ENCODE assay signal across 20 cellular contexts in the genomic region with DNA sequence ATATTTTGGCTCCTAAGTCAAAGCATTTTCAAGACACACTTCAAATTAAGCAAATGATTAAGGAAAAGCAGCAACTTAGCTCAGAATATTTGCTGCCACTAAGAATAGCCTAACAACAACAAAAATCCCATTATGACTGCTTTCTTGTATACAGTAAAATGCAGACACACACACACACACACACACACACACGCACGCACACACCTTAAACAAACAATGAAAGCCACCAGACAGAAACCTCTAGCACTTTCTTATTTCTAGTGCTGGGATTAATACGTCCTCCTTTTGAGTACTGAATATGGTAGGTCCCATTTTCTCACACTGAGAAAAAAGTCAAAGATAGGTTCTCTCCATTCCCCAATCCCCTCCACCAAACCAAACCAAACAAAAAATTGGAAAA. TPM values are rescaled to one million over a fixed set of nuclear protein-coding genes. Genes with fewer than 3 reads are reported as not detected.
A peak's percentile ranks its signal among the peaks of the same experiment; 100 is the strongest.
DNase-seq lines count a peak whose midpoint lies in the region; ATAC-seq, FAIRE-seq and TF ChIP-seq lines count a peak whose summit lies in the region.
"Had no signal": no experiment of that assay in that cellular context is flagged by ENCODE, and none has a peak within 500 bp of the region (broad histone marks: within the 10 kb centered on the region; RNA-seq: fewer than 3 reads in every experiment).

No MANE protein-coding gene starts in this region.

- H2BK20ac ChIP-seq in H9 (ENCODE audit: low read depth, low read length, poor library complexity, severe bottlenecking): no peak overlapping the region

- peaks cover 11% of the 10 kb centered on the region; the same call in 1 of the 2 replicates for H3K4me1 ChIP-seq in H9 (ENCODE audit: insufficient read depth, low read length)
- H3K4me1 ChIP-seq in GM12878 (ENCODE audit: control insufficient read depth, insufficient read depth, low read length): no peaks in the 10 kb centered on the region
- H3K4me1 ChIP-seq in neural progenitor cell: peaks cover 95% of the 10 kb centered on the region
- H3K4me1 ChIP-seq in endodermal cell (ENCODE audit: control insufficient read depth, insufficient read depth, low read length): no peaks in the 10 kb centered on the region
- H3K4me1 ChIP-seq: BE2C had no signal

- RAD21 ChIA-PET in GM12878 (lab: Charles Lee; ENCODE audit: unreplicated experiment): interaction anchor here (0.6 kb wide), 1 partner anchor 341 kb away, joined by 3 read pairs; no protein-coding TSS in a partner anchor

- no peak overlapping the region for H3K23ac ChIP-seq in H9 (ENCODE audit: insufficient read length, low read depth, low read length)

- H3K9ac ChIP-seq in H9 (ENCODE audit: extremely low read depth, insufficient read length, low read length) (no peak overlapping the region), GM12878 (ENCODE audit: control insufficient read depth, insufficient read depth, low read length) (no peak overlapping the region), neural progenitor cell (no peak overlapping the region), endodermal cell (ENCODE audit: extremely low read depth, low read length, poor library complexity, severe bottlenecking) (no peak overlapping the region)
- H3K9ac ChIP-seq: KMS-11 had no signal

- H4K5ac ChIP-seq in H9 (ENCODE audit: insufficient read length, low read depth, low read length): no peak overlapping the region

- H3K79me1 ChIP-seq in H9 (ENCODE audit: insufficient read depth, low read depth, low read length, poor library complexity, severe bottlenecking): no peaks in the 10 kb centered on the region

- H2AK5ac ChIP-seq in H9 (ENCODE audit: insufficient read length, low read length): no peak overlapping the region

- H3F3A ChIP-seq in neural progenitor cell (ENCODE audit: low read depth): peaks cover 74% of the 10 kb centered on the region

- H2BK12ac ChIP-seq in H9 (ENCODE audit: insufficient read length, low read depth, low read length): no peak overlapping the region

- H3K4me3 ChIP-seq in GM12878 (no peak overlapping the region), neural progenitor cell (peak overlapping the region; percentile 38), endodermal cell (ENCODE audit: low read length) (no peak overlapping the region)

- POLR2A ChIA-PET in GM12878 (lab: Charles Lee): no interaction called here

- no CpG with 5 or more reads among the region's 3 CpGs for WGBS in H9 (ENCODE audit: extremely low coverage, insufficient read length, low lambda C conversion rate)
- WGBS in GM12878 (ENCODE audit: insufficient coverage, insufficient replicate concordance, low lambda C conversion rate, missing lambda C conversion rate): 12% methylated on average over 3 of the region's 3 CpGs
- 54% methylated on average over 2 of the region's 3 CpGs; no CpG with 5 or more reads in 1 of the 2 experiments for whole genome bisulfite sequencing in endodermal cell (ENCODE audit: insufficient coverage in 1 of 2, insufficient read length in 1 of 2), 2 experiments

- peak overlapping the region in 1 of 2 experiments; percentile 1; a peak in 1 of 5 replicates for H3K4me3 Mint-ChIP-seq in H9
- H3K4me3 Mint-ChIP-seq in neural progenitor cell: no peak overlapping the region
- no peak overlapping the region for H3K4me3 Mint-ChIP-seq in endodermal cell
- H3K4me3 Mint-ChIP-seq: CD4-positive, CD25-positive, alpha-beta regulatory T cell; CD8-positive, alpha-beta memory T cell had no signal

- no peak for TF ChIP-seq CTCF in H9 (conservative IDR thresholded peaks at IDR 0.05)
- no peak for TF ChIP-seq CTCF in GM12878 (IDR thresholded peaks at IDR 0.05 in 2 of 3, conservative IDR thresholded peaks at IDR 0.05 in 1 of 3; ENCODE audit: control insufficient read depth in 2 of 3, extremely low read depth in 1 of 3, insufficient read depth in 1 of 3, low read depth in 3 of 3, low read length in 3 of 3)
- TF ChIP-seq CTCF in neural progenitor cell (IDR thresholded peaks at IDR 0.05): no peak
- no peak for TF ChIP-seq CTCF in endodermal cell (conservative IDR thresholded peaks at IDR 0.05)

- TF ChIP-seq POLR2A in GM12878 (IDR thresholded peaks at IDR 0.05; ENCODE audit: low read depth, low read length): no peak

- H3K4me1 Mint-ChIP-seq in H9 (peaks cover 56 to 58% of the 10 kb centered on the region in 2 experiments), neural progenitor cell (peaks cover 43% of the 10 kb centered on the region), endodermal cell (peaks cover 19% of the 10 kb centered on the region)
- H3K4me1 Mint-ChIP-seq: CD4-positive, CD25-positive, alpha-beta regulatory T cell; CD8-positive, alpha-beta memory T cell had no signal

- H3K9me3 ChIP-seq in H9 (ENCODE audit: control insufficient read depth, low read depth, low read length): no peaks in the 10 kb centered on the region
- H3K9me3 ChIP-seq in GM12878 (replicated peaks; ENCODE audit: control insufficient read depth, insufficient read depth, low read length): no peaks in the 10 kb centered on the region
- no peaks in the 10 kb centered on the region for H3K9me3 ChIP-seq in neural progenitor cell (ENCODE audit: low read depth)
- no peaks in the 10 kb centered on the region for H3K9me3 ChIP-seq in endodermal cell (ENCODE audit: control insufficient read depth, low read length)
- H3K9me3 ChIP-seq: BE2C had no signal

- H3K27ac ChIP-seq in H9 (ENCODE audit: insufficient read length, low read depth, low read length) (no peak overlapping the region), GM12878 (ENCODE audit: control insufficient read depth, insufficient read depth) (no peak overlapping the region), neural progenitor cell (peak overlapping the region; percentile 97), endodermal cell (ENCODE audit: low read depth, low read length) (no peak overlapping the region)
- H3K27ac ChIP-seq: KMS-11 had no signal

- no peaks in the 10 kb centered on the region for H3K9me3 Mint-ChIP-seq in H9
- H3K9me3 Mint-ChIP-seq in neural progenitor cell: no peaks in the 10 kb centered on the region
- H3K9me3 Mint-ChIP-seq in endodermal cell: no peaks in the 10 kb centered on the region

- CTCF ChIA-PET in GM12878 (lab: Yijun Ruan, JAX): no interaction called here

- no peaks in the 10 kb centered on the region for H3K36me3 Mint-ChIP-seq in H9 (ENCODE audit: insufficient read depth in 1 of 3, low read depth in 3 of 3)
- peaks cover 3% of the 10 kb centered on the region for H3K36me3 Mint-ChIP-seq in neural progenitor cell
- H3K36me3 Mint-ChIP-seq in endodermal cell (ENCODE audit: low read depth): no peaks in the 10 kb centered on the region
- H3K36me3 Mint-ChIP-seq: CD4-positive, CD25-positive, alpha-beta regulatory T cell; CD8-positive, alpha-beta memory T cell had no signal

- H3K27ac Mint-ChIP-seq in H9: peak overlapping the region; percentile 18 to 97 (median 94); a peak in 5 of 7 replicates
- H3K27ac Mint-ChIP-seq in neural progenitor cell: no peak overlapping the region
- H3K27ac Mint-ChIP-seq in endodermal cell: no peak overlapping the region
- H3K27ac Mint-ChIP-seq: CD4-positive, CD25-positive, alpha-beta regulatory T cell; CD8-positive, alpha-beta memory T cell had no signal

- no peaks in the 10 kb centered on the region for H3K23me2 ChIP-seq in H9 (ENCODE audit: insufficient read length, low read depth, low read length, poor library complexity, severe bottlenecking)

- H4K20me1 ChIP-seq in H9 (ENCODE audit: control insufficient read depth, insufficient read depth, insufficient read length): no peaks in the 10 kb centered on the region
- H4K20me1 ChIP-seq in GM12878 (ENCODE audit: control insufficient read depth, insufficient read depth): no peaks in the 10 kb centered on the region
- H4K20me1 ChIP-seq in neural progenitor cell (ENCODE audit: low read depth): no peaks in the 10 kb centered on the region

- H3K27me3 Mint-ChIP-seq in H9 (ENCODE audit: low read depth): no peaks in the 10 kb centered on the region
- H3K27me3 Mint-ChIP-seq in neural progenitor cell (ENCODE audit: insufficient read depth, low read depth): peaks cover 7% of the 10 kb centered on the region
- H3K27me3 Mint-ChIP-seq in endodermal cell (ENCODE audit: insufficient read depth): no peaks in the 10 kb centered on the region
- H3K27me3 Mint-ChIP-seq: CD4-positive, CD25-positive, alpha-beta regulatory T cell; CD8-positive, alpha-beta memory T cell had no signal

- no peak overlapping the region for H2BK15ac ChIP-seq in H9 (ENCODE audit: low read depth, low read length)

- TF ChIP-seq RAD21 in GM12878 (IDR thresholded peaks at IDR 0.05; ENCODE audit: insufficient read depth, low read depth, low read length): no peak

- in situ Hi-C loops in GM12878 (cut with MboI): no loop called here

- no peak overlapping the region for H3K4me2 ChIP-seq in H9 (ENCODE audit: insufficient read depth, insufficient read length, low read length)
- H3K4me2 ChIP-seq in GM12878 (ENCODE audit: control insufficient read depth, insufficient read depth): no peak overlapping the region
- H3K4me2 ChIP-seq in neural progenitor cell: peak overlapping the region; percentile 80
- H3K4me2 ChIP-seq: KMS-11 had no signal

- H3K14ac ChIP-seq in H9 (ENCODE audit: insufficient read depth, low read length): no peak overlapping the region

- peak; percentile 61 for ATAC-seq in GM12878
- ATAC-seq: HCT116 had no signal

- H3T11ph ChIP-seq in H9 (ENCODE audit: low read length): no peak overlapping the region

- H3K56ac ChIP-seq in H9 (ENCODE audit: insufficient read length, low read depth, low read length): no peak overlapping the region

- no peak overlapping the region for H3K4ac ChIP-seq in H9 (ENCODE audit: low read depth, low read length)

- DNase-seq in H9 (no peak), HT-29 (ENCODE audit: low spot score) (peak; percentile 21), GM12878 (ENCODE audit: low read depth, low spot score) (no peak), neural progenitor cell (ENCODE audit: low spot score) (peak; percentile 38), dedifferentiated amniotic fluid mesenchymal stem cell (ENCODE audit: extremely low spot score) (no peak), NOMO-1 (lab: John Stamatoyannopoulos, UW; ENCODE audit: unreplicated experiment in 2 of 2) (no peak), endodermal cell (no peak)
- DNase-seq: ACHN; BE2C; C1 segment of cervical spinal cord; CD4-positive, CD25-positive, alpha-beta regulatory T cell; CD8-positive, alpha-beta memory T cell; COR-L47; DMS 273 treated with DMSO at 0.1 percent for 48 hours; DMS79; GDM1 had no signal

- no peak overlapping the region for H2BK120ac ChIP-seq in H9 (ENCODE audit: low read depth, low read length, poor library complexity, severe bottlenecking)

- BruUV-seq in GM12878 (replicated peaks; lab: Mats Ljungman, UMichigan): no TSS peak

- H3K27me3 ChIP-seq in H9 (ENCODE audit: insufficient read depth, low read length) (no peaks in the 10 kb centered on the region), GM12878 (replicated peaks in 1 of 2; ENCODE audit: control insufficient read depth in 2 of 2, insufficient read depth in 2 of 2, low read length in 1 of 2) (peaks cover 0 to 2% of the 10 kb centered on the region in 2 experiments; a peak in 2 of 4 replicates), neural progenitor cell (no peaks in the 10 kb centered on the region), endodermal cell (ENCODE audit: control insufficient read depth, insufficient read depth, low read length, poor library complexity, severe bottlenecking) (no peaks in the 10 kb centered on the region)

- H3K18ac ChIP-seq in H9 (ENCODE audit: insufficient read length, low read depth, low read length): no peak overlapping the region

- H3K79me2 ChIP-seq in H9 (ENCODE audit: insufficient read depth, low read length): no peaks in the 10 kb centered on the region
- no peaks in the 10 kb centered on the region for H3K79me2 ChIP-seq in GM12878 (ENCODE audit: control insufficient read depth, insufficient read depth, low read length)
- peaks cover 62% of the 10 kb centered on the region for H3K79me2 ChIP-seq in neural progenitor cell (ENCODE audit: low read depth)

- no peak overlapping the region for H4K8ac ChIP-seq in H9 (replicated peaks; ENCODE audit: insufficient read length, low read depth, low read length)

- no peak overlapping the region for H4K91ac ChIP-seq in H9 (ENCODE audit: insufficient read length, low read depth, low read length)

- H2AFZ ChIP-seq in H9 (ENCODE audit: low read length) (no peak overlapping the region), GM12878 (ENCODE audit: control insufficient read depth, low read depth, low read length) (no peak overlapping the region), neural progenitor cell (replicated peaks) (no peak overlapping the region)

- no peak overlapping the region for H2BK5ac ChIP-seq in H9 (ENCODE audit: insufficient read length, low read length)

- intact Hi-C loops in GM12878 (cut with micrococcal nuclease; ENCODE audit: unreplicated experiment): no loop called here

- SMC1A ChIA-PET in GM12878 (lab: Charles Lee; ENCODE audit: uncharacterized antibody, unreplicated experiment): interaction anchor here (0.6 to 1.0 kb wide), 4 partner anchors 9 to 205 kb away, joined by 3 to 4 read pairs (median 4); no protein-coding TSS in a partner anchor

- no peak for FAIRE-seq in GM12878 (lab: Jason Lieb, UNC)
- FAIRE-seq: GM19239, H54 had no signal

- no peaks in the 10 kb centered on the region for H3K36me3 ChIP-seq in GM12878 (ENCODE audit: control insufficient read depth in 2 of 2, insufficient read depth in 2 of 2, low read length in 1 of 2)
- no peaks in the 10 kb centered on the region for H3K36me3 ChIP-seq in neural progenitor cell
- no peaks in the 10 kb centered on the region for H3K36me3 ChIP-seq in endodermal cell (ENCODE audit: control insufficient read depth, insufficient read depth, low read length)
- H3K36me3 ChIP-seq: BE2C had no signal

- no peak for TF ChIP-seq EP300 in GM12878 (IDR thresholded peaks at IDR 0.05; ENCODE audit: borderline replicate concordance in 1 of 2, control insufficient read depth in 1 of 2, low read depth in 2 of 2, low read length in 2 of 2)

RNA-seq across cellular contexts. Expression of a gene that starts 23.4 kb away (rescaled TPM):
- total RNA-seq in H9 (2021): 37.8 and 41.5 TPM in 2 replicates
- not detected in 2 replicates for total RNA-seq in HT-29 (2014; rRNA removed; shearing (Covaris generic))
- not detected in 2 replicates for total RNA-seq in GM12878 (2013; cell fraction: nucleolus; rRNA removed)
- total RNA-seq in GM12878 (2014; rRNA removed): not detected in 2 replicates
- not detected in 2 replicates for total RNA-seq in GM12878 (2014; rRNA removed; fragmentation: Illumina TruSeq; extraction: Trizol)
- not detected in 2 replicates for total RNA-seq in GM12878 (2021)
- not detected for polyA plus RNA-seq in GM12878 (2011; ENCODE audit: low read depth)
- polyA plus RNA-seq in GM12878 (2011; rRNA removed): not detected in 2 replicates
- not detected in 2 replicates for polyA plus RNA-seq in GM12878 (2011; cell fraction: cytosol; rRNA removed)
- polyA plus RNA-seq in GM12878 (2011; cell fraction: nucleus; rRNA removed): not detected in 2 replicates
- polyA plus RNA-seq in GM12878 (2012): not detected in 2 replicates
- not detected in 2 replicates for polyA plus RNA-seq in GM12878 (2014; fragmentation: Illumina TruSeq; extraction: Trizol)
- polyA plus RNA-seq in GM12878 (2014; fragmentation: Nextera tagmentation; extraction: Ambion mirVana): not detected
- polyA plus RNA-seq in GM12878 (2014; rRNA removed): not detected in 2 replicates
- not detected for polyA plus RNA-seq in GM12878 (2016; fragmentation: Nextera tagmentation; extraction: Ambion mirVana)
- not detected in 2 replicates for polyA minus RNA-seq in GM12878 (2011; rRNA and poly(A)+ RNA removed)
- not detected in 2 replicates for polyA minus RNA-seq in GM12878 (2011; cell fraction: cytosol; rRNA and poly(A)+ RNA removed)
- not detected in 2 replicates for polyA minus RNA-seq in GM12878 (2011; cell fraction: nucleus; rRNA and poly(A)+ RNA removed)
- total RNA-seq in neural progenitor cell (ENCODE audit: low replicate concordance): 330 and 467 TPM in 2 replicates
- total RNA-seq in endodermal cell: under 1 TPM in 1 of 2 donors, not detected in 1; 0.22 TPM
- 3.4 TPM for polyA plus RNA-seq in endodermal cell (2013, experiment 1 of 2)
- 1.8 TPM for polyA plus RNA-seq in endodermal cell (2013, experiment 2 of 2)
- total RNA-seq: CD4-positive, CD25-positive, alpha-beta regulatory T cell; CD8-positive, alpha-beta memory T cell had no signal
- polyA plus RNA-seq: CD4-positive, CD25-positive, alpha-beta regulatory T cell; CD8-positive, alpha-beta memory T cell had no signal

Comparison
In these comparisons a context has a peak if more than half of its experiments do, and no peak if none do; other contexts are left out.
1. DNase-seq: peak in HT-29 (single experiment) and neural progenitor cell (single experiment); none in H9 (single experiment), GM12878 (single experiment), dedifferentiated amniotic fluid mesenchymal stem cell (single experiment), NOMO-1 (0 of 2) and endodermal cell (single experiment).
2. H3K27ac Mint-ChIP-seq: peak in H9 (3 of 3); none in neural progenitor cell (single experiment) and endodermal cell (single experiment).
3. RNA of a gene that starts 23.4 kb away (total RNA-seq): 330 to 467 TPM in neural progenitor cell and 37.8 to 41.5 TPM in H9; 0.22 TPM in endodermal cell, not detected in HT-29 and not detected in GM12878; every median in the first group is over 10 times any median in the second.